ENCODE assay signal across 7 cellular contexts in genomic region chr15:89457086-89457485, GRCh38. TPM values are rescaled to one million over a fixed set of nuclear protein-coding genes. Genes with fewer than 3 reads are reported as not detected.
DNase-seq lines count a peak whose midpoint lies in the region; ATAC-seq and TF ChIP-seq lines count a peak whose summit lies in the region.

No MANE protein-coding gene starts in this region.

- no peaks in the 10 kb centered on the region for H3K4me1 ChIP-seq in ascending aorta

- TF ChIP-seq POLR2A in Raji (IDR thresholded peaks at IDR 0.05; ENCODE audit: insufficient read depth, low read depth, low read length) = 0 out of 2 replicates have a peak, but pooled peaks have one; percentile 23

- DNase-seq in Daoy (ENCODE audit: low read depth) (peak; percentile 39), iPS-NIHi7 (ENCODE audit: extremely low spot score) (peak; percentile 66), COLO668 (lab: John Stamatoyannopoulos, UW; ENCODE audit: unreplicated experiment) (no peak), ascending aorta (ENCODE audit: low spot score in 2 of 2) (no peak)

- H3K27ac ChIP-seq in ascending aorta = no peak overlapping the region

- ATAC-seq in HG03354 (IDR thresholded peaks at IDR 0.05; ENCODE audit: poor library complexity, severe bottlenecking, unreplicated experiment) (peak; percentile 48), GM18517 (IDR thresholded peaks at IDR 0.05; ENCODE audit: unreplicated experiment) (no peak)

- TF ChIP-seq CTCF in ascending aorta (IDR thresholded peaks at IDR 0.05) = no peak

- intact Hi-C loops in ascending aorta (cut with DNase I) = no loop called here

- no peak overlapping the region for H3K4me3 ChIP-seq in ascending aorta

- H3K36me3 ChIP-seq in ascending aorta = no peaks in the 10 kb centered on the region

- H3K27me3 ChIP-seq in ascending aorta = no peaks in the 10 kb centered on the region

- H3K9me3 ChIP-seq in ascending aorta = no peaks in the 10 kb centered on the region

RNA-seq across cellular contexts. Expression of gene RHCG, which starts 39.3 kb away (rescaled TPM):
- not detected in 2 replicates for total RNA-seq in Daoy (2014; rRNA removed; shearing (Covaris generic))
- total RNA-seq in ascending aorta = 0.43 TPM

Comparison
In these comparisons a context has a peak if more than half of its experiments do, and no peak if none do; other contexts are left out.
1. DNase-seq: peak in Daoy (single experiment) and iPS-NIHi7 (single experiment); none in COLO668 (single experiment) and ascending aorta (0 of 2).